9 cellular contexts compared by ENCODE assay signal in genomic region chr4:177308125-177308524, GRCh38. TPM values are rescaled to one million over a fixed set of nuclear protein-coding genes. Genes with fewer than 3 reads are reported as not detected.
DNase-seq lines count a peak whose midpoint lies in the region; ATAC-seq and TF ChIP-seq lines count a peak whose summit lies in the region.
"Had no signal": no experiment of that assay in that cellular context is flagged by ENCODE, and none has a peak within 500 bp of the region (broad histone marks: within the 10 kb centered on the region; RNA-seq: fewer than 3 reads in every experiment).

No MANE protein-coding gene starts in this region.

- CTCF ChIA-PET in HCT116 (lab: Charles Lee): no interaction called here

- peak overlapping the region; percentile 92 for H2AFZ ChIP-seq in HCT116 (ENCODE audit: low read depth, low read length, poor library complexity, severe bottlenecking)

- H3K4me3 ChIP-seq in AG09309 (ENCODE audit: control insufficient read depth, low read depth, low read length) (no peak overlapping the region), HCT116 (replicated peaks in 1 of 2; ENCODE audit: low read depth in 1 of 2, low read length in 2 of 2) (no peak overlapping the region)
- H3K4me3 ChIP-seq: psoas muscle had no signal

- RAD21 ChIA-PET in HCT116 (lab: Charles Lee; ENCODE audit: low non-redundant PET in 1 of 2, low total read pairs in 2 of 2, uncharacterized antibody in 2 of 2, unreplicated experiment in 2 of 2): no interaction called here

- H3K9ac ChIP-seq in HCT116 (ENCODE audit: low read length): no peak overlapping the region

- peaks cover 35% of the 10 kb centered on the region for H3K4me1 Mint-ChIP-seq in T-helper 2 cell treated with Interferon-gamma antibody and Interleukin-4, amounts not matched to agents 5 μg/mL and 100 μg/mL, for 36 hours (ENCODE audit: low read depth)

- peaks cover 2% of the 10 kb centered on the region; the same call in 1 of the 2 replicates for H4K20me1 ChIP-seq in HCT116 (ENCODE audit: insufficient read depth)

- H3K27ac ChIP-seq in HCT116 (ENCODE audit: low read depth, low read length): no peak overlapping the region
- H3K27ac ChIP-seq: psoas muscle had no signal

- POLR2A ChIA-PET in HCT116 (lab: Charles Lee): no interaction called here

- ATAC-seq in HCT116 (no peak), GM19035 (IDR thresholded peaks at IDR 0.05; ENCODE audit: unreplicated experiment) (no peak), GM21825 (IDR thresholded peaks at IDR 0.05; ENCODE audit: unreplicated experiment) (no peak)

- no peaks in the 10 kb centered on the region for H3K36me3 ChIP-seq in HCT116 (ENCODE audit: control insufficient read depth in 1 of 2, insufficient read depth in 2 of 2, low read length in 2 of 2)

- intact Hi-C loops in HCT116 (cut with micrococcal nuclease): no loop called here

- H3K4me2 ChIP-seq in HCT116 (ENCODE audit: low read length): no peak overlapping the region

- H3K9me3 Mint-ChIP-seq in T-helper 2 cell treated with Interferon-gamma antibody and Interleukin-4, amounts not matched to agents 5 μg/mL and 100 μg/mL, for 36 hours: no peaks in the 10 kb centered on the region

- no peaks in the 10 kb centered on the region for H3K27me3 Mint-ChIP-seq in T-helper 2 cell treated with Interferon-gamma antibody and Interleukin-4, amounts not matched to agents 5 μg/mL and 100 μg/mL, for 36 hours (ENCODE audit: low read depth)

- DNase-seq in AG09309 (ENCODE audit: low read depth): peak; percentile 79
- no peak for DNase-seq in HCT116 (ENCODE audit: low read depth, low spot score)
- no peak for DNase-seq in T-helper 2 cell treated with Interferon-gamma antibody and Interleukin-4, amounts not matched to agents 5 μg/mL and 100 μg/mL, for 36 hours (ENCODE audit: low spot score)
- peak; percentile 61 for DNase-seq in glomerular visceral epithelial cell (ENCODE audit: extremely low spot score)
- DNase-seq in NCI-H2107 treated with DMSO at 0.1 percent for 48 hours (lab: John Stamatoyannopoulos, UW; ENCODE audit: unreplicated experiment): no peak
- no peak for DNase-seq in NCI-H345 treated with DMSO at 0.1 percent for 48 hours (lab: John Stamatoyannopoulos, UW; ENCODE audit: unreplicated experiment)

- no peak for TF ChIP-seq POLR2A in HCT116 (IDR thresholded peaks at IDR 0.05; ENCODE audit: borderline replicate concordance, extremely low read depth, insufficient read depth, insufficient read length)

- no peaks in the 10 kb centered on the region for H3K9me2 ChIP-seq in HCT116 (ENCODE audit: insufficient read depth)

- H3K36me3 Mint-ChIP-seq in T-helper 2 cell treated with Interferon-gamma antibody and Interleukin-4, amounts not matched to agents 5 μg/mL and 100 μg/mL, for 36 hours (ENCODE audit: low read depth): peaks cover 19% of the 10 kb centered on the region

- no peak for TF ChIP-seq CTCF in AG09309 (IDR thresholded peaks at IDR 0.05; ENCODE audit: control insufficient read depth, insufficient read depth, low read depth, low read length, missing control alignments)
- TF ChIP-seq CTCF in HCT116 (IDR thresholded peaks at IDR 0.05 in 2 of 3, conservative IDR thresholded peaks at IDR 0.05 in 1 of 3; ENCODE audit: borderline replicate concordance in 1 of 3, insufficient read depth in 1 of 3, low read depth in 2 of 3, low read length in 2 of 3): no peak

- BruUV-seq in HCT116 (replicated peaks; lab: Mats Ljungman, UMichigan): no TSS peak

- peaks cover 32% of the 10 kb centered on the region for H3K79me2 ChIP-seq in HCT116 (ENCODE audit: insufficient read depth, low read length)

- no peaks in the 10 kb centered on the region for H3K9me3 ChIP-seq in HCT116 (ENCODE audit: control insufficient read depth in 1 of 2, insufficient read depth in 1 of 2, low read depth in 1 of 2, low read length in 2 of 2)
- H3K9me3 ChIP-seq: psoas muscle had no signal

- H3K4me1 ChIP-seq in HCT116 (ENCODE audit: control insufficient read depth in 1 of 2, insufficient read depth in 2 of 2, low read length in 2 of 2): peaks cover 3 to 10% of the 10 kb centered on the region in 2 experiments; a peak in 3 of 4 replicates

- no peaks in the 10 kb centered on the region for H3K27me3 ChIP-seq in HCT116 (ENCODE audit: insufficient read depth, low read length)

- TF ChIP-seq RAD21 in HCT116 (IDR thresholded peaks at IDR 0.05; ENCODE audit: low read depth): no peak

- H3K27ac Mint-ChIP-seq in T-helper 2 cell treated with Interferon-gamma antibody and Interleukin-4, amounts not matched to agents 5 μg/mL and 100 μg/mL, for 36 hours: peak overlapping the region; percentile 98

- H3K4me3 Mint-ChIP-seq in T-helper 2 cell treated with Interferon-gamma antibody and Interleukin-4, amounts not matched to agents 5 μg/mL and 100 μg/mL, for 36 hours: peak overlapping the region; percentile 99

TF ChIP-seq in HCT116, 20 proteins besides CTCF, POLR2A, EP300 and RAD21:
- TF ChIP-seq TCF7L2 (IDR thresholded peaks at IDR 0.05; ENCODE audit: borderline replicate concordance, extremely low read depth, insufficient read depth, insufficient read length) (no peak), ELF1 (IDR thresholded peaks at IDR 0.05; ENCODE audit: borderline replicate concordance, low read depth) (no peak), POLR2AphosphoS5 (IDR thresholded peaks at IDR 0.05; ENCODE audit: low read depth, low read length) (no peak), EZH2phosphoT487 (IDR thresholded peaks at IDR 0.05; ENCODE audit: borderline replicate concordance) (no peak), EGR1 (IDR thresholded peaks at IDR 0.05; ENCODE audit: low read depth) (no peak), CEBPB (IDR thresholded peaks at IDR 0.05; ENCODE audit: low read depth) (no peak), ZNF274 (IDR thresholded peaks at IDR 0.05; ENCODE audit: low read depth, low read length) (no peak), CBX3 (IDR thresholded peaks at IDR 0.05; ENCODE audit: low read depth) (no peak), SP1 (IDR thresholded peaks at IDR 0.05; ENCODE audit: low read depth) (no peak), JUND (IDR thresholded peaks at IDR 0.05) (no peak), SIN3A (IDR thresholded peaks at IDR 0.05; ENCODE audit: low read depth) (no peak), YY1 (IDR thresholded peaks at IDR 0.05; ENCODE audit: extremely low read depth, insufficient replicate concordance, low read depth, low read length) (no peak), EZH2 (IDR thresholded peaks at IDR 0.05) (no peak), ZFX (IDR thresholded peaks at IDR 0.05) (no peak), SRF (IDR thresholded peaks at IDR 0.05; ENCODE audit: low read depth) (no peak), FOSL1 (IDR thresholded peaks at IDR 0.05; ENCODE audit: low read depth) (no peak)
- TF ChIP-seq, protein P1, sequence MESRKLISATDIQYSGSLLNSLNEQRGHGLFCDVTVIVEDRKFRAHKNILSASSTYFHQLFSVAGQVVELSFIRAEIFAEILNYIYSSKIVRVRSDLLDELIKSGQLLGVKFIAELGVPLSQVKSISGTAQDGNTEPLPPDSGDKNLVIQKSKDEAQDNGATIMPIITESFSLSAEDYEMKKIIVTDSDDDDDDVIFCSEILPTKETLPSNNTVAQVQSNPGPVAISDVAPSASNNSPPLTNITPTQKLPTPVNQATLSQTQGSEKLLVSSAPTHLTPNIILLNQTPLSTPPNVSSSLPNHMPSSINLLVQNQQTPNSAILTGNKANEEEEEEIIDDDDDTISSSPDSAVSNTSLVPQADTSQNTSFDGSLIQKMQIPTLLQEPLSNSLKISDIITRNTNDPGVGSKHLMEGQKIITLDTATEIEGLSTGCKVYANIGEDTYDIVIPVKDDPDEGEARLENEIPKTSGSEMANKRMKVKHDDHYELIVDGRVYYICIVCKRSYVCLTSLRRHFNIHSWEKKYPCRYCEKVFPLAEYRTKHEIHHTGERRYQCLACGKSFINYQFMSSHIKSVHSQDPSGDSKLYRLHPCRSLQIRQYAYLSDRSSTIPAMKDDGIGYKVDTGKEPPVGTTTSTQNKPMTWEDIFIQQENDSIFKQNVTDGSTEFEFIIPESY (IDR thresholded peaks at IDR 0.05; ENCODE audit: extremely low read depth, insufficient replicate concordance, low read length): no peak
- TF ChIP-seq, protein P2, sequence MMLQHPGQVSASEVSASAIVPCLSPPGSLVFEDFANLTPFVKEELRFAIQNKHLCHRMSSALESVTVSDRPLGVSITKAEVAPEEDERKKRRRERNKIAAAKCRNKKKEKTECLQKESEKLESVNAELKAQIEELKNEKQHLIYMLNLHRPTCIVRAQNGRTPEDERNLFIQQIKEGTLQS (IDR thresholded peaks at IDR 0.05): no peak
- TF ChIP-seq, protein P3, sequence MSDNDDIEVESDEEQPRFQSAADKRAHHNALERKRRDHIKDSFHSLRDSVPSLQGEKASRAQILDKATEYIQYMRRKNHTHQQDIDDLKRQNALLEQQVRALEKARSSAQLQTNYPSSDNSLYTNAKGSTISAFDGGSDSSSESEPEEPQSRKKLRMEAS (IDR thresholded peaks at IDR 0.05): no peak
- TF ChIP-seq, protein P4, sequence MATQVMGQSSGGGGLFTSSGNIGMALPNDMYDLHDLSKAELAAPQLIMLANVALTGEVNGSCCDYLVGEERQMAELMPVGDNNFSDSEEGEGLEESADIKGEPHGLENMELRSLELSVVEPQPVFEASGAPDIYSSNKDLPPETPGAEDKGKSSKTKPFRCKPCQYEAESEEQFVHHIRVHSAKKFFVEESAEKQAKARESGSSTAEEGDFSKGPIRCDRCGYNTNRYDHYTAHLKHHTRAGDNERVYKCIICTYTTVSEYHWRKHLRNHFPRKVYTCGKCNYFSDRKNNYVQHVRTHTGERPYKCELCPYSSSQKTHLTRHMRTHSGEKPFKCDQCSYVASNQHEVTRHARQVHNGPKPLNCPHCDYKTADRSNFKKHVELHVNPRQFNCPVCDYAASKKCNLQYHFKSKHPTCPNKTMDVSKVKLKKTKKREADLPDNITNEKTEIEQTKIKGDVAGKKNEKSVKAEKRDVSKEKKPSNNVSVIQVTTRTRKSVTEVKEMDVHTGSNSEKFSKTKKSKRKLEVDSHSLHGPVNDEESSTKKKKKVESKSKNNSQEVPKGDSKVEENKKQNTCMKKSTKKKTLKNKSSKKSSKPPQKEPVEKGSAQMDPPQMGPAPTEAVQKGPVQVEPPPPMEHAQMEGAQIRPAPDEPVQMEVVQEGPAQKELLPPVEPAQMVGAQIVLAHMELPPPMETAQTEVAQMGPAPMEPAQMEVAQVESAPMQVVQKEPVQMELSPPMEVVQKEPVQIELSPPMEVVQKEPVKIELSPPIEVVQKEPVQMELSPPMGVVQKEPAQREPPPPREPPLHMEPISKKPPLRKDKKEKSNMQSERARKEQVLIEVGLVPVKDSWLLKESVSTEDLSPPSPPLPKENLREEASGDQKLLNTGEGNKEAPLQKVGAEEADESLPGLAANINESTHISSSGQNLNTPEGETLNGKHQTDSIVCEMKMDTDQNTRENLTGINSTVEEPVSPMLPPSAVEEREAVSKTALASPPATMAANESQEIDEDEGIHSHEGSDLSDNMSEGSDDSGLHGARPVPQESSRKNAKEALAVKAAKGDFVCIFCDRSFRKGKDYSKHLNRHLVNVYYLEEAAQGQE (IDR thresholded peaks at IDR 0.05; ENCODE audit: low read depth): no peak

RNA-seq across cellular contexts. Expression of gene NEIL3, which starts 1.5 kb away (rescaled TPM):
- total RNA-seq in HCT116 (2021; ENCODE audit: unreplicated experiment): 18.1 TPM
- 6.4 and 9.8 TPM in 2 replicates for polyA plus RNA-seq in HCT116 (2012)

Comparison
In these comparisons a context has a peak if more than half of its experiments do, and no peak if none do; other contexts are left out.
1. DNase-seq: peak in AG09309 (single experiment) and glomerular visceral epithelial cell (single experiment); none in HCT116 (single experiment), T-helper 2 cell treated with Interferon-gamma antibody and Interleukin-4, amounts not matched to agents 5 μg/mL and 100 μg/mL, for 36 hours (single experiment), NCI-H2107 treated with DMSO at 0.1 percent for 48 hours (single experiment) and NCI-H345 treated with DMSO at 0.1 percent for 48 hours (single experiment).